8 cellular contexts compared by ENCODE assay signal in genomic region chr10:130301026-130301892, GRCh38.
DNase-seq lines count a peak whose midpoint lies in the region; ATAC-seq and TF ChIP-seq lines count a peak whose summit lies in the region.

No MANE protein-coding gene starts in this region.

- intact Hi-C loops in cardiac septum (cut with DNase I), result no loop called here

- TF ChIP-seq EP300 in Ishikawa (IDR thresholded peaks at IDR 0.05; ENCODE audit: borderline replicate concordance), result peak; percentile 27; the same call in 1 of the 2 replicates

- ATAC-seq in HG03095 (IDR thresholded peaks at IDR 0.05; ENCODE audit: unreplicated experiment), result no peak
- no peak for ATAC-seq in HG02884 (IDR thresholded peaks at IDR 0.05; ENCODE audit: unreplicated experiment)

- peak; percentile 85 for DNase-seq in GDM1 (lab: John Stamatoyannopoulos, UW)
- DNase-seq in activated T-cell treated with anti-CD3 and anti-CD28 coated beads for 4 hours, result peak; percentile 28
- DNase-seq in cardiac septum (ENCODE audit: low spot score), result peak; percentile 78
- DNase-seq in stimulated activated CD4-positive, alpha-beta T cell treated with anti-CD3 and anti-CD28 coated beads, Interleukin-4, amount 100 ng/mL, for 48 hours (ENCODE audit: low read depth in 2 of 2), result peak; percentile 48 to 51
- DNase-seq in cerebellar nuclear complex (lab: John Stamatoyannopoulos, UW), result no peak

- TF ChIP-seq RAD21 in Ishikawa (IDR thresholded peaks at IDR 0.05; ENCODE audit: low read depth), result no peak

TF ChIP-seq in Ishikawa, 13 proteins besides CTCF, POLR2A, EP300 and RAD21:
- TF ChIP-seq FOXM1 (IDR thresholded peaks at IDR 0.05; ENCODE audit: borderline replicate concordance, low read depth), result no peak
- TF ChIP-seq, protein P1, sequence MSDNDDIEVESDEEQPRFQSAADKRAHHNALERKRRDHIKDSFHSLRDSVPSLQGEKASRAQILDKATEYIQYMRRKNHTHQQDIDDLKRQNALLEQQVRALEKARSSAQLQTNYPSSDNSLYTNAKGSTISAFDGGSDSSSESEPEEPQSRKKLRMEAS (IDR thresholded peaks at IDR 0.05), result peak; percentile 42

Comparison
In these comparisons a context has a peak if more than half of its experiments do, and no peak if none do; other contexts are left out.
1. DNase-seq: peak in GDM1 (single experiment), activated T-cell treated with anti-CD3 and anti-CD28 coated beads for 4 hours (single experiment), cardiac septum (single experiment) and stimulated activated CD4-positive, alpha-beta T cell treated with anti-CD3 and anti-CD28 coated beads, Interleukin-4, amount 100 ng/mL, for 48 hours (2 of 2); none in cerebellar nuclear complex (0 of 2).